ENCODE assay signal across 16 cellular contexts in genomic region chr10:113020425-113020753, GRCh38.
DNase-seq lines count a peak whose midpoint lies in the region; TF ChIP-seq lines count a peak whose summit lies in the region.
"Had no signal": no experiment of that assay in that cellular context is flagged by ENCODE, and none has a peak within 500 bp of the region (broad histone marks: within the 10 kb centered on the region; RNA-seq: fewer than 3 reads in every experiment).

No MANE protein-coding gene starts in this region.

- H3K4me1 Mint-ChIP-seq in progenitor cell of endocrine pancreas (ENCODE audit: low read depth), result peaks cover 60% of the 10 kb centered on the region
- H3K4me1 Mint-ChIP-seq: IgD-negative memory B cell had no signal

- no peak for TF ChIP-seq CTCF in hepatocyte (IDR thresholded peaks at IDR 0.05; ENCODE audit: poor library complexity)
- no peak for TF ChIP-seq CTCF in progenitor cell of endocrine pancreas (IDR thresholded peaks at IDR 0.05; ENCODE audit: unreplicated experiment)

- no peaks in the 10 kb centered on the region for H3K36me3 ChIP-seq in hepatocyte (replicated peaks; ENCODE audit: insufficient read depth, low read depth)

- H3K27me3 ChIP-seq in hepatocyte, result no peaks in the 10 kb centered on the region

- DNase-seq in DMS153 (lab: John Stamatoyannopoulos, UW), result peak; percentile 63
- peak; percentile 86 for DNase-seq in NCI-H510A treated with DMSO at 0.1 percent for 48 hours (lab: John Stamatoyannopoulos, UW)
- no peak for DNase-seq in hepatocyte (ENCODE audit: low spot score)
- no peak for DNase-seq in progenitor cell of endocrine pancreas (ENCODE audit: low spot score, unreplicated experiment)
- no peak for DNase-seq in COR-L47 (lab: John Stamatoyannopoulos, UW)
- no peak for DNase-seq in SKM-1 (lab: John Stamatoyannopoulos, UW; ENCODE audit: unreplicated experiment)
- DNase-seq in erythroblast (lab: John Stamatoyannopoulos, UW), result no peak
- DNase-seq in Kasumi-1 (lab: John Stamatoyannopoulos, UW), result no peak
- DNase-seq: central memory CD4-positive, alpha-beta T cell; effector memory CD8-positive, alpha-beta T cell; HCEC 1CT; MM.1S; T1000 had no signal

- H3K4me3 Mint-ChIP-seq in progenitor cell of endocrine pancreas (ENCODE audit: low read depth), result no peak overlapping the region
- H3K4me3 Mint-ChIP-seq: effector memory CD8-positive, alpha-beta T cell; IgD-negative memory B cell; stimulated activated naive CD8-positive, alpha-beta T cell treated with anti-CD3 and anti-CD28 coated beads, Interleukin-15, Interleukin-2, amounts not matched to agents 100 ng/mL and 50 ng/mL, for 24 hours had no signal

- H3K27ac Mint-ChIP-seq in progenitor cell of endocrine pancreas, result peak overlapping the region; percentile 96
- H3K27ac Mint-ChIP-seq: IgD-negative memory B cell; stimulated activated naive CD8-positive, alpha-beta T cell treated with anti-CD3 and anti-CD28 coated beads, Interleukin-15, Interleukin-2, amounts not matched to agents 100 ng/mL and 50 ng/mL, for 24 hours had no signal

- peak overlapping the region; percentile 82 for H3K27ac ChIP-seq in hepatocyte
- H3K27ac ChIP-seq: SK-N-MC had no signal

- TF ChIP-seq POLR2A in erythroblast (IDR thresholded peaks at IDR 0.05; ENCODE audit: low read length), result no peak

- peaks cover 85% of the 10 kb centered on the region for H4K20me1 ChIP-seq in hepatocyte (ENCODE audit: insufficient read depth, poor library complexity, severe bottlenecking)

- peaks cover 45% of the 10 kb centered on the region for H3K4me1 ChIP-seq in hepatocyte (ENCODE audit: insufficient read depth)

- H2AFZ ChIP-seq in hepatocyte, result no peak overlapping the region

- no peaks in the 10 kb centered on the region for H3K9me2 ChIP-seq in hepatocyte (replicated peaks; ENCODE audit: insufficient read depth)

- peak overlapping the region; percentile 20 for H3K4me2 ChIP-seq in hepatocyte

- H3K9me3 ChIP-seq in hepatocyte (ENCODE audit: low read depth), result no peaks in the 10 kb centered on the region

- WGBS in hepatocyte (ENCODE audit: low lambda C conversion rate, missing lambda C conversion rate), result 76% methylated on average over 3 of the region's 3 CpGs

- no peaks in the 10 kb centered on the region for H3K9me3 Mint-ChIP-seq in progenitor cell of endocrine pancreas (ENCODE audit: low read depth)
- H3K9me3 Mint-ChIP-seq: effector memory CD8-positive, alpha-beta T cell; IgD-negative memory B cell; stimulated activated naive CD8-positive, alpha-beta T cell treated with anti-CD3 and anti-CD28 coated beads, Interleukin-15, Interleukin-2, amounts not matched to agents 100 ng/mL and 50 ng/mL, for 24 hours had no signal

- no peak overlapping the region for H3K4me3 ChIP-seq in hepatocyte
- H3K4me3 ChIP-seq: SK-N-MC had no signal

- peaks cover 2% of the 10 kb centered on the region for H3K36me3 Mint-ChIP-seq in progenitor cell of endocrine pancreas (ENCODE audit: insufficient read depth)
- H3K36me3 Mint-ChIP-seq: IgD-negative memory B cell had no signal

- H3K79me2 ChIP-seq in hepatocyte, result peaks cover 99% of the 10 kb centered on the region

- no peaks in the 10 kb centered on the region for H3K27me3 Mint-ChIP-seq in progenitor cell of endocrine pancreas
- H3K27me3 Mint-ChIP-seq: effector memory CD8-positive, alpha-beta T cell had no signal

Comparison
In these comparisons a context has a peak if more than half of its experiments do, and no peak if none do; other contexts are left out.
1. DNase-seq: peak in DMS153 (single experiment) and NCI-H510A treated with DMSO at 0.1 percent for 48 hours (single experiment); none in hepatocyte (single experiment), progenitor cell of endocrine pancreas (single experiment), COR-L47 (single experiment), SKM-1 (single experiment), erythroblast (0 of 2) and Kasumi-1 (0 of 2).